1 cellular context compared by ENCODE assay signal in the genomic region with DNA sequence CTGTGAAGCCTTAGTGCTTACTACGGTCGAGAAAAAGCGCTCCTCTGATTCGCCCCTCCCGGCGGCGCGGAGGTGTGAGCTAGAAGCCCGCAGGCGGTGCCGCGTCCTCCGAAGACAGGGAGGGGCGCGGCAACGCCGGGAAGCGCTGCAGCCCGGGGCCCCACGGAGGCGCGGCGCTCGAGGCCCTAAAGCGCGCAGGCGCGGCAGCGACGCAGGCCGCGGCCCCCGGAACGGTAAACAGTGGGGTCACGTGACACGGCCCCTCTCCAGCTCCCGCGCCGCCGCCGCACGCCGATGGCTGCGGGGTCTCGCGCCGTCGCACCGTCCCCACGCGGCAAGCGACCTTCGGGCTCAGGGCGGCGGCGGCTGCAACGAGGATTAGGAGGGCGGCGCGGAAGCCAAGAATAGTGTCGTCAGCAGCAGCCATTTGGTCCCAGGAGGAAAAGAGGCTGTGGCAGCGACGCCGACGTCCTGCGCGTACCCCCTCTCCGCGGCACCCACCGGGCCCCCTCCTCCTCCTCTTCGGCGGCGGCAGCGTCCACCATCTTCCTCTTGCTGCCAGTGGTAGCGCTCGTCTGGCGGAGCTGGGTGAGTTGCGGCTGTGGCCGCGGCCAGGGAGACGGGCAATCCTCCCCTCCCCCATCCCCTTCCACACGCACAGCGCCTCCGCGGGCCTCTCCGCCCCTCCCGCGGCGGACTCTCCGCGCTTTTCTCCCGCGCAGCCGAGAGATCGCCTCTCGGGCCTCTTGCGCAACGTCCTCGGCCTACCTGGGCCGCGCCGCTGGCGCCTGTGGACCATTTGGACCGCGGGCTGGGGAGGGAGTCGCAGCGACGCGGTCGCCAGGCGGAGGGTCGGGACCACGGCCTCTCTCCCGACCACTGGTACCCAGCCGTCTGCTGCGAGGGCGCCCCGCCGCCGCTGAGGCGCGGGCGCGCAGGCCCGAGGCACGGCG.
TF ChIP-seq lines count a peak whose summit lies in the region.

A gene with protein sequence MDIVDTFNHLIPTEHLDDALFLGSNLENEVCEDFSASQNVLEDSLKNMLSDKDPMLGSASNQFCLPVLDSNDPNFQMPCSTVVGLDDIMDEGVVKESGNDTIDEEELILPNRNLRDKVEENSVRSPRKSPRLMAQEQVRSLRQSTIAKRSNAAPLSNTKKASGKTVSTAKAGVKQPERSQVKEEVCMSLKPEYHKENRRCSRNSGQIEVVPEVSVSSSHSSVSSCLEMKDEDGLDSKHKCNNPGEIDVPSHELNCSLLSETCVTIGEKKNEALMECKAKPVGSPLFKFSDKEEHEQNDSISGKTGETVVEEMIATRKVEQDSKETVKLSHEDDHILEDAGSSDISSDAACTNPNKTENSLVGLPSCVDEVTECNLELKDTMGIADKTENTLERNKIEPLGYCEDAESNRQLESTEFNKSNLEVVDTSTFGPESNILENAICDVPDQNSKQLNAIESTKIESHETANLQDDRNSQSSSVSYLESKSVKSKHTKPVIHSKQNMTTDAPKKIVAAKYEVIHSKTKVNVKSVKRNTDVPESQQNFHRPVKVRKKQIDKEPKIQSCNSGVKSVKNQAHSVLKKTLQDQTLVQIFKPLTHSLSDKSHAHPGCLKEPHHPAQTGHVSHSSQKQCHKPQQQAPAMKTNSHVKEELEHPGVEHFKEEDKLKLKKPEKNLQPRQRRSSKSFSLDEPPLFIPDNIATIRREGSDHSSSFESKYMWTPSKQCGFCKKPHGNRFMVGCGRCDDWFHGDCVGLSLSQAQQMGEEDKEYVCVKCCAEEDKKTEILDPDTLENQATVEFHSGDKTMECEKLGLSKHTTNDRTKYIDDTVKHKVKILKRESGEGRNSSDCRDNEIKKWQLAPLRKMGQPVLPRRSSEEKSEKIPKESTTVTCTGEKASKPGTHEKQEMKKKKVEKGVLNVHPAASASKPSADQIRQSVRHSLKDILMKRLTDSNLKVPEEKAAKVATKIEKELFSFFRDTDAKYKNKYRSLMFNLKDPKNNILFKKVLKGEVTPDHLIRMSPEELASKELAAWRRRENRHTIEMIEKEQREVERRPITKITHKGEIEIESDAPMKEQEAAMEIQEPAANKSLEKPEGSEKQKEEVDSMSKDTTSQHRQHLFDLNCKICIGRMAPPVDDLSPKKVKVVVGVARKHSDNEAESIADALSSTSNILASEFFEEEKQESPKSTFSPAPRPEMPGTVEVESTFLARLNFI (N-terminal part only) (plus strand): TSS at position 240 of the 953 bp plus-strand sequence. CDS start 10,750 bp downstream, outside the sequence.

TF ChIP-seq in K562, 482 proteins besides CTCF, POLR2A, EP300 and RAD21 (continued from another document):
- TF ChIP-seq, protein P1, sequence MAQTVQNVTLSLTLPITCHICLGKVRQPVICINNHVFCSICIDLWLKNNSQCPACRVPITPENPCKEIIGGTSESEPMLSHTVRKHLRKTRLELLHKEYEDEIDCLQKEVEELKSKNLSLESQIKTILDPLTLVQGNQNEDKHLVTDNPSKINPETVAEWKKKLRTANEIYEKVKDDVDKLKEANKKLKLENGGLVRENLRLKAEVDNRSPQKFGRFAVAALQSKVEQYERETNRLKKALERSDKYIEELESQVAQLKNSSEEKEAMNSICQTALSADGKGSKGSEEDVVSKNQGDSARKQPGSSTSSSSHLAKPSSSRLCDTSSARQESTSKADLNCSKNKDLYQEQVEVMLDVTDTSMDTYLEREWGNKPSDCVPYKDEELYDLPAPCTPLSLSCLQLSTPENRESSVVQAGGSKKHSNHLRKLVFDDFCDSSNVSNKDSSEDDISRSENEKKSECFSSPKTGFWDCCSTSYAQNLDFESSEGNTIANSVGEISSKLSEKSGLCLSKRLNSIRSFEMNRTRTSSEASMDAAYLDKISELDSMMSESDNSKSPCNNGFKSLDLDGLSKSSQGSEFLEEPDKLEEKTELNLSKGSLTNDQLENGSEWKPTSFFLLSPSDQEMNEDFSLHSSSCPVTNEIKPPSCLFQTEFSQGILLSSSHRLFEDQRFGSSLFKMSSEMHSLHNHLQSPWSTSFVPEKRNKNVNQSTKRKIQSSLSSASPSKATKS (CRISPR knock-in tag; IDR thresholded peaks at IDR 0.05), result no peak
- TF ChIP-seq ZNF75A (CRISPR knock-in tag; IDR thresholded peaks at IDR 0.05), result no peak
- peak; percentile 96 for TF ChIP-seq RBFOX2 (IDR thresholded peaks at IDR 0.05; ENCODE audit: low read depth, low read length)
